Comparison of ENCODE assay signal across 10 cellular contexts in genomic region chr20:49591217-49591865, GRCh38. TPM values are rescaled to one million over a fixed set of nuclear protein-coding genes. Genes with fewer than 3 reads are reported as not detected.
DNase-seq lines count a peak whose midpoint lies in the region; ATAC-seq and TF ChIP-seq lines count a peak whose summit lies in the region.
"Had no signal": no experiment of that assay in that cellular context is flagged by ENCODE, and none has a peak within 500 bp of the region (broad histone marks: within the 10 kb centered on the region; RNA-seq: fewer than 3 reads in every experiment).

No MANE protein-coding gene starts in this region.

- peaks cover 65% of the 10 kb centered on the region for H3K4me1 Mint-ChIP-seq in mesothelial cell of epicardium

- intact Hi-C loops in Right ventricle myocardium inferior (cut with DNase I) = no loop called here
- intact Hi-C loops in cardiac septum (cut with DNase I) = loop anchor here (5.0 kb wide), 1 partner anchor 34 kb away; no protein-coding TSS in a partner anchor
- intact Hi-C loops in uterus (cut with DNase I; ENCODE audit: low total_unique reads) = no loop called here

- no peaks in the 10 kb centered on the region for H3K9me3 Mint-ChIP-seq in mesothelial cell of epicardium

- H3K36me3 ChIP-seq in uterus = no peaks in the 10 kb centered on the region

- peak; percentile 55 for DNase-seq in Right ventricle myocardium inferior (ENCODE audit: missing footprints)
- no peak for DNase-seq in cardiac septum (ENCODE audit: low spot score)
- peak; percentile 37 to 86 for DNase-seq in cardiac fibroblast (ENCODE audit: low read depth in 2 of 2)
- no peak for DNase-seq in mesothelial cell of epicardium (ENCODE audit: low spot score in 2 of 2, unreplicated experiment in 2 of 2)
- DNase-seq in uterus = peak; percentile 62 to 75
- no peak for DNase-seq in NK-92 treated with Interleukin-12 subunit alpha and Interleukin-12 subunit beta, amount 100 ng/mL, for 24 hours (lab: John Stamatoyannopoulos, UW)
- no peak for DNase-seq in DMS114 treated with DMSO at 0.1 percent for 48 hours (lab: John Stamatoyannopoulos, UW; ENCODE audit: unreplicated experiment)

- H3K27me3 ChIP-seq in uterus = no peaks in the 10 kb centered on the region

- H3K4me3 ChIP-seq in cardiac fibroblast (replicated peaks in 1 of 2; ENCODE audit: low read depth in 2 of 2, low read length in 2 of 2) (no peak overlapping the region), uterus (no peak overlapping the region)

- peak overlapping the region; percentile 73 for H3K27ac Mint-ChIP-seq in mesothelial cell of epicardium

- no peaks in the 10 kb centered on the region for H3K27me3 Mint-ChIP-seq in mesothelial cell of epicardium (ENCODE audit: low read depth)

- ATAC-seq in Right ventricle myocardium inferior = peak; percentile 58
- no peak for ATAC-seq in HG03139 (IDR thresholded peaks at IDR 0.05; ENCODE audit: unreplicated experiment)

- peak overlapping the region; percentile 95 to 98 for H3K27ac ChIP-seq in uterus

- no peak for TF ChIP-seq POLR2A in uterus (IDR thresholded peaks at IDR 0.05)

- H3K36me3 Mint-ChIP-seq in mesothelial cell of epicardium = no peaks in the 10 kb centered on the region

- TF ChIP-seq CTCF in cardiac fibroblast (IDR thresholded peaks at IDR 0.05; ENCODE audit: low read depth, low read length) = no peak
- TF ChIP-seq CTCF in mesothelial cell of epicardium (IDR thresholded peaks at IDR 0.05; ENCODE audit: unreplicated experiment) = no peak
- no peak for TF ChIP-seq CTCF in uterus (IDR thresholded peaks at IDR 0.05)

- no peaks in the 10 kb centered on the region for H3K9me3 ChIP-seq in uterus

- H3K4me3 Mint-ChIP-seq in mesothelial cell of epicardium = no peak overlapping the region
- H3K4me3 Mint-ChIP-seq: CD14-positive monocyte had no signal

- H3K4me1 ChIP-seq in uterus = peaks cover 3 to 28% of the 10 kb centered on the region in 2 donors

RNA-seq across cellular contexts. Expression of gene PTGIS, which starts 23.4 kb away (rescaled TPM):
- total RNA-seq in Right ventricle myocardium inferior = 24.2 TPM
- 37.6 TPM for total RNA-seq in cardiac septum
- total RNA-seq in mesothelial cell of epicardium = 113 to 118 TPM (median 117 TPM) in 3 replicates
- total RNA-seq in uterus = 100 to 1,000 TPM in 3 of 4 donors, 10 to 100 TPM in 1; 64.7 to 460 (median 140) TPM
- total RNA-seq: OCI-LY7 had no signal

Comparison
In these comparisons a context has a peak if more than half of its experiments do, and no peak if none do; other contexts are left out.
1. DNase-seq: peak in Right ventricle myocardium inferior (single experiment), cardiac fibroblast (2 of 2) and uterus (2 of 2); none in cardiac septum (single experiment), mesothelial cell of epicardium (0 of 2), NK-92 treated with Interleukin-12 subunit alpha and Interleukin-12 subunit beta, amount 100 ng/mL, for 24 hours (single experiment) and DMS114 treated with DMSO at 0.1 percent for 48 hours (single experiment).